ENCODE assay signal across 17 cellular contexts in the genomic region with DNA sequence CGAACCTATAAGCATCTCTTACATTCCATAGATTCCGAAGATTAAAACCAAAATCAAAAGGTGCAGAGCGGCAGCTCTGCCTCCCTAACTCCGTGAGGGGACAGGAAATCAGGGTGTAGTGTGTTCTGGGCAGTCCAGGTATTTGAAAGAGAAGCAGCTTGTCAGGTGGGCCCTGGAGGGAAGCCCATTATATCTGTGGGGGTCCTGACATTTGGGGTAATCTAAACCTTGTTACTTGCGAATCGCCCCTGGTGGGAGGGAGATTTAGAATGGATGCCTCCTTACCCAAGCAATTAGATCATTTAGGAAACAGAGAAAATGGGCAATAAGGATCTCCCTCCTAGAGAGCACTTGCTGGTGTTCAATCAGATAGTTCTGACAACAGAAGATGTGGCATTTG.
A peak's percentile ranks its signal among the peaks of the same experiment; 100 is the strongest.
DNase-seq lines count a peak whose midpoint lies in the region; ATAC-seq and TF ChIP-seq lines count a peak whose summit lies in the region.
"Had no signal": no experiment of that assay in that cellular context is flagged by ENCODE, and none has a peak within 500 bp of the region (broad histone marks: within the 10 kb centered on the region; RNA-seq: fewer than 3 reads in every experiment).

No MANE protein-coding gene starts in this region.

- H3K4me3 Mint-ChIP-seq in GM23338: no peak overlapping the region
- no peak overlapping the region for H3K4me3 Mint-ChIP-seq in chondrocyte (ENCODE audit: unreplicated experiment)
- H3K4me3 Mint-ChIP-seq in stimulated activated memory B cell treated with anti-CD40 and anti-IgM and Interleukin-4, amounts not matched to agents 10 μg/mL and 1 μg/mL and 100 μg/mL, for 72 hours: no peak overlapping the region
- H3K4me3 Mint-ChIP-seq: B cell; CD4-positive, CD25-positive, alpha-beta regulatory T cell had no signal

- ATAC-seq in GM23338: peak; percentile 39
- ATAC-seq in stimulated activated memory B cell treated with anti-CD40 and anti-IgM and Interleukin-4, amounts not matched to agents 10 μg/mL and 1 μg/mL and 100 μg/mL, for 72 hours: peak; percentile 6
- ATAC-seq: HCT116, K562 had no signal

- H3K4me1 ChIP-seq in GM23338 (ENCODE audit: insufficient read depth) (peaks cover 26% of the 10 kb centered on the region), prostate gland (replicated peaks) (peaks cover 2% of the 10 kb centered on the region)

- intact Hi-C loops in prostate gland (cut with DNase I): no loop called here

- no peaks in the 10 kb centered on the region for H3F3A ChIP-seq in GM23338 (replicated peaks; ENCODE audit: low read depth)

- H3K27ac ChIP-seq in GM23338 (ENCODE audit: low read depth) (no peak overlapping the region), prostate gland (no peak overlapping the region)

- TF ChIP-seq POLR2A in prostate gland (IDR thresholded peaks at IDR 0.05): no peak

- H3K36me3 Mint-ChIP-seq in GM23338 (ENCODE audit: low read depth) (no peaks in the 10 kb centered on the region), chondrocyte (ENCODE audit: low read depth) (no peaks in the 10 kb centered on the region)
- no peaks in the 10 kb centered on the region for H3K36me3 Mint-ChIP-seq in stimulated activated memory B cell treated with anti-CD40 and anti-IgM and Interleukin-4, amounts not matched to agents 10 μg/mL and 1 μg/mL and 100 μg/mL, for 72 hours
- H3K36me3 Mint-ChIP-seq: CD4-positive, CD25-positive, alpha-beta regulatory T cell had no signal

- no peaks in the 10 kb centered on the region for H3K9me3 Mint-ChIP-seq in GM23338
- H3K9me3 Mint-ChIP-seq in chondrocyte (ENCODE audit: low read depth): no peaks in the 10 kb centered on the region
- no peaks in the 10 kb centered on the region for H3K9me3 Mint-ChIP-seq in stimulated activated memory B cell treated with anti-CD40 and anti-IgM and Interleukin-4, amounts not matched to agents 10 μg/mL and 1 μg/mL and 100 μg/mL, for 72 hours
- H3K9me3 Mint-ChIP-seq: CD4-positive, CD25-positive, alpha-beta regulatory T cell had no signal

- H4K20me1 ChIP-seq in GM23338 (replicated peaks; ENCODE audit: insufficient read depth): no peaks in the 10 kb centered on the region

- H2AFZ ChIP-seq in GM23338: no peak overlapping the region

- H3K4me3 ChIP-seq in GM23338 (no peak overlapping the region), prostate gland (no peak overlapping the region)
- H3K4me3 ChIP-seq: K562 had no signal

- no peak overlapping the region for H3K4me2 ChIP-seq in GM23338

- no peaks in the 10 kb centered on the region for H3K36me3 ChIP-seq in GM23338 (ENCODE audit: insufficient read depth)
- no peaks in the 10 kb centered on the region for H3K36me3 ChIP-seq in prostate gland

- no peak for TF ChIP-seq CTCF in GM23338 (conservative IDR thresholded peaks at IDR 0.05; ENCODE audit: low read depth in 2 of 2)
- TF ChIP-seq CTCF in chondrocyte (IDR thresholded peaks at IDR 0.05): no peak
- no peak for TF ChIP-seq CTCF in prostate gland (IDR thresholded peaks at IDR 0.05)

- H3K27me3 Mint-ChIP-seq in GM23338 (ENCODE audit: insufficient read depth, low read depth, poor library complexity) (no peaks in the 10 kb centered on the region), chondrocyte (ENCODE audit: low read depth) (no peaks in the 10 kb centered on the region)
- no peaks in the 10 kb centered on the region for H3K27me3 Mint-ChIP-seq in stimulated activated memory B cell treated with anti-CD40 and anti-IgM and Interleukin-4, amounts not matched to agents 10 μg/mL and 1 μg/mL and 100 μg/mL, for 72 hours
- H3K27me3 Mint-ChIP-seq: CD4-positive, CD25-positive, alpha-beta regulatory T cell had no signal

- H3K27ac Mint-ChIP-seq in GM23338 (no peak overlapping the region), chondrocyte (ENCODE audit: unreplicated experiment) (peak overlapping the region; percentile 61)
- H3K27ac Mint-ChIP-seq in stimulated activated memory B cell treated with anti-CD40 and anti-IgM and Interleukin-4, amounts not matched to agents 10 μg/mL and 1 μg/mL and 100 μg/mL, for 72 hours: no peak overlapping the region
- H3K27ac Mint-ChIP-seq: B cell; CD4-positive, CD25-positive, alpha-beta regulatory T cell had no signal

- 0 out of 2 replicates have a peak, but pooled peaks cover 3% of the 10 kb centered on the region for H3K79me2 ChIP-seq in GM23338 (replicated peaks; ENCODE audit: insufficient read depth)

- peak; percentile 16 for DNase-seq in GM23338 (ENCODE audit: low spot score)
- DNase-seq in NCI-H69 (lab: John Stamatoyannopoulos, UW): peak; percentile 90
- no peak for DNase-seq in chondrocyte (ENCODE audit: low spot score)
- DNase-seq in nucleus accumbens (lab: John Stamatoyannopoulos, UW): no peak
- no peak for DNase-seq in prostate gland (ENCODE audit: low spot score)
- DNase-seq in activated T-cell treated with anti-CD3 and anti-CD28 coated beads, Interleukin-2, amount 50 U/mL, for 48 hours: no peak
- DNase-seq: CD4-positive, CD25-positive, alpha-beta regulatory T cell; NCI-H1048; NCI-H1436 treated with DMSO at 0.1 percent for 48 hours; NCI-H2081 treated with DMSO at 0.1 percent for 48 hours; NCI-H345; NCI-H526 treated with DMSO at 0.1 percent for 48 hours; OCI-M1 had no signal

- H3K27me3 ChIP-seq in GM23338 (ENCODE audit: insufficient read depth) (no peaks in the 10 kb centered on the region), prostate gland (replicated peaks; ENCODE audit: insufficient read depth) (no peaks in the 10 kb centered on the region)

- H3K9me3 ChIP-seq in prostate gland: no peaks in the 10 kb centered on the region

- H3K4me1 Mint-ChIP-seq in GM23338 (peaks cover 49% of the 10 kb centered on the region), chondrocyte (ENCODE audit: low read depth) (peaks cover 63% of the 10 kb centered on the region)
- no peaks in the 10 kb centered on the region for H3K4me1 Mint-ChIP-seq in stimulated activated memory B cell treated with anti-CD40 and anti-IgM and Interleukin-4, amounts not matched to agents 10 μg/mL and 1 μg/mL and 100 μg/mL, for 72 hours
- H3K4me1 Mint-ChIP-seq: B cell; CD4-positive, CD25-positive, alpha-beta regulatory T cell had no signal

- WGBS in prostate gland: 76% methylated on average over 6 of the region's 6 CpGs

- H3K9me2 ChIP-seq in GM23338 (ENCODE audit: insufficient read depth): no peaks in the 10 kb centered on the region

TF ChIP-seq in GM23338, 12 proteins besides CTCF, POLR2A, EP300 and RAD21:
- TF ChIP-seq, protein P1, sequence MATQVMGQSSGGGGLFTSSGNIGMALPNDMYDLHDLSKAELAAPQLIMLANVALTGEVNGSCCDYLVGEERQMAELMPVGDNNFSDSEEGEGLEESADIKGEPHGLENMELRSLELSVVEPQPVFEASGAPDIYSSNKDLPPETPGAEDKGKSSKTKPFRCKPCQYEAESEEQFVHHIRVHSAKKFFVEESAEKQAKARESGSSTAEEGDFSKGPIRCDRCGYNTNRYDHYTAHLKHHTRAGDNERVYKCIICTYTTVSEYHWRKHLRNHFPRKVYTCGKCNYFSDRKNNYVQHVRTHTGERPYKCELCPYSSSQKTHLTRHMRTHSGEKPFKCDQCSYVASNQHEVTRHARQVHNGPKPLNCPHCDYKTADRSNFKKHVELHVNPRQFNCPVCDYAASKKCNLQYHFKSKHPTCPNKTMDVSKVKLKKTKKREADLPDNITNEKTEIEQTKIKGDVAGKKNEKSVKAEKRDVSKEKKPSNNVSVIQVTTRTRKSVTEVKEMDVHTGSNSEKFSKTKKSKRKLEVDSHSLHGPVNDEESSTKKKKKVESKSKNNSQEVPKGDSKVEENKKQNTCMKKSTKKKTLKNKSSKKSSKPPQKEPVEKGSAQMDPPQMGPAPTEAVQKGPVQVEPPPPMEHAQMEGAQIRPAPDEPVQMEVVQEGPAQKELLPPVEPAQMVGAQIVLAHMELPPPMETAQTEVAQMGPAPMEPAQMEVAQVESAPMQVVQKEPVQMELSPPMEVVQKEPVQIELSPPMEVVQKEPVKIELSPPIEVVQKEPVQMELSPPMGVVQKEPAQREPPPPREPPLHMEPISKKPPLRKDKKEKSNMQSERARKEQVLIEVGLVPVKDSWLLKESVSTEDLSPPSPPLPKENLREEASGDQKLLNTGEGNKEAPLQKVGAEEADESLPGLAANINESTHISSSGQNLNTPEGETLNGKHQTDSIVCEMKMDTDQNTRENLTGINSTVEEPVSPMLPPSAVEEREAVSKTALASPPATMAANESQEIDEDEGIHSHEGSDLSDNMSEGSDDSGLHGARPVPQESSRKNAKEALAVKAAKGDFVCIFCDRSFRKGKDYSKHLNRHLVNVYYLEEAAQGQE (IDR thresholded peaks at IDR 0.05; ENCODE audit: unreplicated experiment): no peak

Comparison
In these comparisons a context has a peak if more than half of its experiments do, and no peak if none do; other contexts are left out.
1. DNase-seq: peak in GM23338 (single experiment) and NCI-H69 (single experiment); none in chondrocyte (single experiment), nucleus accumbens (0 of 56), prostate gland (single experiment) and activated T-cell treated with anti-CD3 and anti-CD28 coated beads, Interleukin-2, amount 50 U/mL, for 48 hours (0 of 2).